In genomic region chr5:78778538-78778937, GRCh38 we compare ENCODE assay signal across 16 cellular contexts.
A peak's percentile ranks its signal among the peaks of the same experiment; 100 is the strongest.
DNase-seq lines count a peak whose midpoint lies in the region; ATAC-seq and TF ChIP-seq lines count a peak whose summit lies in the region.
"Had no signal": no experiment of that assay in that cellular context is flagged by ENCODE, and none has a peak within 500 bp of the region (broad histone marks: within the 10 kb centered on the region; RNA-seq: fewer than 3 reads in every experiment).

No MANE protein-coding gene starts in this region.

- 73 to 76% methylated on average over 1 of the region's 1 CpG for WGBS in lower leg skin, 2 donors

- DNase-seq in left ventricle myocardium superior (no peak), cardiac septum (ENCODE audit: low spot score) (no peak), PC-3 (peak; percentile 17), fibroblast of mammary gland (ENCODE audit: low read depth) (peak; percentile 76), Caco-2 (no peak), lower leg skin (ENCODE audit: low spot score in 2 of 2) (no peak)
- DNase-seq: activated CD8-positive, alpha-beta T cell treated with anti-CD3 and anti-CD28 coated beads, Interleukin-2, amount 10 ng/mL, durations not matched to agents 7 days and 5 days; activated naive CD8-positive, alpha-beta T cell treated with anti-CD3 and anti-CD28 coated beads, Interleukin-2, amount 10 ng/mL, durations not matched to agents 7 days and 5 days; endodermal cell; immature natural killer cell; T-helper 1 cell; uterus had no signal

- H3K9me3 Mint-ChIP-seq in Caco-2 (ENCODE audit: unreplicated experiment): no peaks in the 10 kb centered on the region
- H3K9me3 Mint-ChIP-seq: activated naive CD8-positive, alpha-beta T cell treated with anti-CD3 and anti-CD28 coated beads, Interleukin-2, amount 10 ng/mL, durations not matched to agents 7 days and 5 days; immature natural killer cell; memory B cell; nephron had no signal

- H3K9me3 ChIP-seq in PC-3 (ENCODE audit: low read length): no peaks in the 10 kb centered on the region
- no peaks in the 10 kb centered on the region for H3K9me3 ChIP-seq in Caco-2
- H3K9me3 ChIP-seq: uterus had no signal

- POLR2A ChIA-PET in PC-3 (lab: Charles Lee; ENCODE audit: unreplicated experiment) (no interaction called here), Caco-2 (lab: Charles Lee) (no interaction called here)

- ATAC-seq in left ventricle myocardium superior (peak; percentile 59), PC-3 (no peak; the same call in 1 of the 2 replicates), GM21528 (IDR thresholded peaks at IDR 0.05; ENCODE audit: low FRiP score, unreplicated experiment) (no peak), HG02610 (IDR thresholded peaks at IDR 0.05; ENCODE audit: unreplicated experiment) (no peak)
- ATAC-seq: activated CD8-positive, alpha-beta T cell treated with anti-CD3 and anti-CD28 coated beads, Interleukin-2, amount 10 ng/mL, durations not matched to agents 7 days and 5 days had no signal

- peak overlapping the region; percentile 100 for H3K27ac ChIP-seq in PC-3 (ENCODE audit: low read length)
- H3K27ac ChIP-seq: uterus had no signal

- peak overlapping the region; percentile 80; the same call in 1 of the 2 replicates for H3K9ac ChIP-seq in PC-3 (ENCODE audit: low read length)

- peaks cover 39% of the 10 kb centered on the region for H3K4me1 ChIP-seq in PC-3 (ENCODE audit: insufficient read depth, low read length)
- no peaks in the 10 kb centered on the region for H3K4me1 ChIP-seq in Caco-2
- H3K4me1 ChIP-seq: uterus had no signal

- H2AFZ ChIP-seq in PC-3 (ENCODE audit: low read length): no peak overlapping the region

- H3K27me3 ChIP-seq in PC-3 (ENCODE audit: low read length) (no peaks in the 10 kb centered on the region), Caco-2 (replicated peaks; ENCODE audit: control insufficient read depth, insufficient read depth, low read length) (no peaks in the 10 kb centered on the region)
- H3K27me3 ChIP-seq: uterus had no signal

- H3K27me3 Mint-ChIP-seq in Caco-2 (ENCODE audit: insufficient read depth, unreplicated experiment): no peaks in the 10 kb centered on the region
- H3K27me3 Mint-ChIP-seq: activated naive CD8-positive, alpha-beta T cell treated with anti-CD3 and anti-CD28 coated beads, Interleukin-2, amount 10 ng/mL, durations not matched to agents 7 days and 5 days; memory B cell had no signal

- no peak overlapping the region for H3K4me3 Mint-ChIP-seq in Caco-2 (ENCODE audit: unreplicated experiment)
- H3K4me3 Mint-ChIP-seq: activated CD8-positive, alpha-beta T cell treated with anti-CD3 and anti-CD28 coated beads, Interleukin-2, amount 10 ng/mL, durations not matched to agents 7 days and 5 days; activated naive CD8-positive, alpha-beta T cell treated with anti-CD3 and anti-CD28 coated beads, Interleukin-2, amount 10 ng/mL, durations not matched to agents 7 days and 5 days; endodermal cell; immature natural killer cell; memory B cell; nephron had no signal

- H3K27ac Mint-ChIP-seq in Caco-2 (ENCODE audit: unreplicated experiment): no peak overlapping the region
- H3K27ac Mint-ChIP-seq: activated CD8-positive, alpha-beta T cell treated with anti-CD3 and anti-CD28 coated beads, Interleukin-2, amount 10 ng/mL, durations not matched to agents 7 days and 5 days; activated naive CD8-positive, alpha-beta T cell treated with anti-CD3 and anti-CD28 coated beads, Interleukin-2, amount 10 ng/mL, durations not matched to agents 7 days and 5 days; endodermal cell; immature natural killer cell; memory B cell had no signal

- TF ChIP-seq CTCF in PC-3 (conservative IDR thresholded peaks at IDR 0.05; ENCODE audit: low read depth, low read length) (no peak), fibroblast of mammary gland (conservative IDR thresholded peaks at IDR 0.05; ENCODE audit: control insufficient read depth, insufficient read depth, low read depth, low read length) (no peak), Caco-2 (IDR thresholded peaks at IDR 0.05; ENCODE audit: insufficient read depth in 1 of 2, low read depth in 1 of 2, low read length in 1 of 2, severe bottlenecking in 1 of 2, unreplicated experiment in 1 of 2) (no peak), lower leg skin (IDR thresholded peaks at IDR 0.05) (no peak)

- H3F3A ChIP-seq in PC-3 (ENCODE audit: low read length, unreplicated experiment): no peaks in the 10 kb centered on the region

- H3K79me2 ChIP-seq in PC-3 (ENCODE audit: low read length): no peaks in the 10 kb centered on the region

- H3K36me3 ChIP-seq in PC-3 (ENCODE audit: low read depth, low read length) (no peaks in the 10 kb centered on the region; the same call in 1 of the 2 replicates), Caco-2 (ENCODE audit: control insufficient read depth, insufficient read depth, low read length) (no peaks in the 10 kb centered on the region)
- H3K36me3 ChIP-seq: uterus had no signal

- no peaks in the 10 kb centered on the region for H3K36me3 Mint-ChIP-seq in Caco-2 (ENCODE audit: insufficient read depth, unreplicated experiment)

- intact Hi-C loops in left ventricle myocardium superior (cut with micrococcal nuclease): no loop called here
- intact Hi-C loops in cardiac septum (cut with DNase I): no loop called here
- intact Hi-C loops in PC-3 (cut with micrococcal nuclease): no loop called here
- intact Hi-C loops in Caco-2 (cut with micrococcal nuclease; ENCODE audit: unreplicated experiment): no loop called here
- intact Hi-C loops in lower leg skin (cut with DNase I; ENCODE audit: low total_unique reads): no loop called here

- no peak for TF ChIP-seq POLR2A in lower leg skin (IDR thresholded peaks at IDR 0.05)

- H3K4me3 ChIP-seq in PC-3 (ENCODE audit: low read length) (no peak overlapping the region), fibroblast of mammary gland (ENCODE audit: control insufficient read depth, low read depth, low read length) (no peak overlapping the region), Caco-2 (ENCODE audit: low read depth, low read length) (no peak overlapping the region), lower leg skin (ENCODE audit: low read depth, poor library complexity, severe bottlenecking) (no peak overlapping the region)
- H3K4me3 ChIP-seq: uterus had no signal

- H4K20me1 ChIP-seq in PC-3 (ENCODE audit: low read length): no peaks in the 10 kb centered on the region

- no peak overlapping the region for H3K4me2 ChIP-seq in PC-3 (ENCODE audit: low read length)

- H3K9me2 ChIP-seq in PC-3 (replicated peaks; ENCODE audit: low read length): no peaks in the 10 kb centered on the region

- H3K4me1 Mint-ChIP-seq in Caco-2 (ENCODE audit: low read depth, unreplicated experiment): no peaks in the 10 kb centered on the region
- H3K4me1 Mint-ChIP-seq: memory B cell had no signal

- BruUV-seq in PC-3 (replicated peaks; lab: Mats Ljungman, UMichigan) (no TSS peak), Caco-2 (replicated peaks; lab: Mats Ljungman, UMichigan) (no TSS peak)

- CTCF ChIA-PET in PC-3 (lab: Charles Lee) (no interaction called here), Caco-2 (lab: Charles Lee) (no interaction called here)

Comparison
In these comparisons a context has a peak if more than half of its experiments do, and no peak if none do; other contexts are left out.
1. DNase-seq: peak in PC-3 (single experiment) and fibroblast of mammary gland (single experiment); none in left ventricle myocardium superior (single experiment), cardiac septum (single experiment), Caco-2 (0 of 2) and lower leg skin (0 of 2).